ENCODE assay signal across 14 cellular contexts in the genomic region with DNA sequence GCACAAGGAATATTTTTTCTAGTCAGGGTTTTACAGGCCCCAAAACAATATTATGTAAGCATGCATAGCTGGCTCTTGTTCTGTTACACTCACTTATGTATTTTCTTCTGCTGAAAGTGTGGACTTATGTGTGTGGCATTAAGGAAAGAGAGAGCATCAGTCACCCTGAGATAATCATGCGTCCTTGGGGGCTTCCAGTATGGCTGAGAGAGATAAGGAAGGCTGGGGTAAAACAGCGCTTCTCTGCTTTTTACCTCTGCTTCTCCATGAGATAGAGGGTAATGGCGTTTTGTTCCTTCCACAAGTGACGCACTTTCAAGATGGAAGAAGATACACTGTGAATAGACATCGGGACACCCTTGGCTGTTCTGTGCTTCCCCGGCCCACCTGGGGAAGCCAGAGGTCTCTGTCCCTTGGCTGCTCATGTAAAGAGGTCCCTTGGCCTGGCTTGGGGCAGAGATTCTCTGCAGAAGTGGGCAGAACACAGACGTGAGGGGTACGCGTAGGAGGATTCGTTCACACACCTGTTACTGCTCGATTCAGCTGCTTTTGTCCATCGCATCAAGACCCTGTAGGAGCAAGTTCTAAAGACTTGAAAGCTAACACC.
DNase-seq lines count a peak whose midpoint lies in the region; ATAC-seq and TF ChIP-seq lines count a peak whose summit lies in the region.
"Had no signal": no experiment of that assay in that cellular context is flagged by ENCODE, and none has a peak within 500 bp of the region (broad histone marks: within the 10 kb centered on the region; RNA-seq: fewer than 3 reads in every experiment).

No MANE protein-coding gene starts in this region.

- H3K27ac ChIP-seq in caudate nucleus (ENCODE audit: low read depth, low read length), result peak overlapping the region; percentile 90
- H3K27ac ChIP-seq in layer of hippocampus (ENCODE audit: low read depth, low read length), result peak overlapping the region; percentile 87
- H3K27ac ChIP-seq in tibial artery, result peak overlapping the region; percentile 66 to 67

- DNase-seq in T-helper 17 cell (no peak), caudate nucleus (lab: John Stamatoyannopoulos, UW) (no peak), tibial artery (peak in 1 of 2 donors; percentile 33)
- DNase-seq in activated CD4-positive, alpha-beta T cell treated with anti-CD3 and anti-CD28 coated beads, Interleukin-2, amount 50 U/mL, for 48 hours, result no peak
- DNase-seq: CD4-positive, alpha-beta T cell; DMS79 treated with DMSO at 0.1 percent for 48 hours; GOT3; Karpas-422; NCI-H524 treated with DMSO at 0.1 percent for 48 hours; SIG-M5 had no signal

- H3K27me3 Mint-ChIP-seq in T-helper 17 cell, result no peaks in the 10 kb centered on the region
- H3K27me3 Mint-ChIP-seq: CD4-positive, alpha-beta T cell had no signal

- peak overlapping the region; percentile 24 for H3K27ac Mint-ChIP-seq in T-helper 17 cell
- H3K27ac Mint-ChIP-seq: B cell; CD4-positive, alpha-beta T cell had no signal

- no peak for ATAC-seq in T-helper 17 cell
- no peak for ATAC-seq in GM18868 (IDR thresholded peaks at IDR 0.05; ENCODE audit: unreplicated experiment)
- no peak for ATAC-seq in GM21381 (IDR thresholded peaks at IDR 0.05; ENCODE audit: unreplicated experiment)

- peaks cover 8% of the 10 kb centered on the region for H3K4me1 Mint-ChIP-seq in T-helper 17 cell
- H3K4me1 Mint-ChIP-seq: B cell had no signal

- no peaks in the 10 kb centered on the region for H3K36me3 ChIP-seq in tibial artery

- intact Hi-C loops in tibial artery (cut with DNase I; ENCODE audit: low total_unique reads), result no loop called here

- no peaks in the 10 kb centered on the region for H3K9me3 ChIP-seq in T-helper 17 cell (ENCODE audit: control insufficient read depth, low read length, poor library complexity, severe bottlenecking)
- no peaks in the 10 kb centered on the region for H3K9me3 ChIP-seq in tibial artery

- peaks cover 0 to 16% (median 6%) of the 10 kb centered on the region in 4 donors for H3K4me1 ChIP-seq in tibial artery

- H3K27me3 ChIP-seq in layer of hippocampus (ENCODE audit: control insufficient read depth, insufficient read depth, low read length) (no peaks in the 10 kb centered on the region), tibial artery (no peaks in the 10 kb centered on the region)

- no peak for TF ChIP-seq CTCF in tibial artery (IDR thresholded peaks at IDR 0.05)

- no peak overlapping the region for H3K4me3 Mint-ChIP-seq in T-helper 17 cell
- H3K4me3 Mint-ChIP-seq: B cell; CD4-positive, alpha-beta T cell had no signal

- no peak overlapping the region for H3K4me3 ChIP-seq in tibial artery

- H3K36me3 Mint-ChIP-seq in T-helper 17 cell (ENCODE audit: low read depth), result no peaks in the 10 kb centered on the region
